Comparison of ENCODE assay signal across 7 cellular contexts in genomic region chr11:10828407-10828806, GRCh38.
"Had no signal": no experiment of that assay in that cellular context is flagged by ENCODE, and none has a peak within 500 bp of the region (broad histone marks: within the 10 kb centered on the region; RNA-seq: fewer than 3 reads in every experiment).

No MANE protein-coding gene starts in this region.

- H3K27ac ChIP-seq: HL-60 had no signal

- H3K27me3 Mint-ChIP-seq: IgD-negative memory B cell had no signal

- H3K4me3 Mint-ChIP-seq: IgD-negative memory B cell had no signal

- H3K4me3 ChIP-seq: K562 had no signal

- H3K27ac Mint-ChIP-seq: IgD-negative memory B cell had no signal

- FAIRE-seq: HepG2, HTR-8/SVneo, K562 had no signal

- H3K9me3 Mint-ChIP-seq: IgD-negative memory B cell had no signal

- DNase-seq: IMR-90, KBM-7 had no signal

- ATAC-seq: HepG2, K562 had no signal
